Comparison of ENCODE assay signal across 21 cellular contexts in genomic region chr1:107339775-107340174, GRCh38.
"Had no signal": no experiment of that assay in that cellular context is flagged by ENCODE, and none has a peak within 500 bp of the region (broad histone marks: within the 10 kb centered on the region; RNA-seq: fewer than 3 reads in every experiment).

No MANE protein-coding gene starts in this region.

- DNase-seq: activated CD4-positive, alpha-beta T cell treated with anti-CD3 and anti-CD28 coated beads for 1 hour; activated CD4-positive, alpha-beta T cell treated with anti-CD3 and anti-CD28 coated beads, Interleukin-2, amount 10 ng/mL, durations not matched to agents 7 days and 5 days; activated CD8-positive, alpha-beta T cell treated with anti-CD3 and anti-CD28 coated beads for 36 hours; activated naive CD8-positive, alpha-beta T cell treated with anti-CD3 and anti-CD28 coated beads, Interleukin-2, amount 50 U/mL, for 24 hours; activated T-cell treated with anti-CD3 and anti-CD28 coated beads, Interleukin-2, amount 50 U/mL, for 4 hours; amygdala; caudate nucleus; cortex of kidney; heart left ventricle; hypothalamus; immature natural killer cell; kidney; left colon; mammary epithelial cell; posterior cingulate gyrus; right cardiac atrium; spleen; stimulated activated naive CD4-positive, alpha-beta T cell had no signal

- H3K27ac ChIP-seq: heart left ventricle, spleen, tibial nerve had no signal

- ATAC-seq: activated CD8-positive, alpha-beta T cell treated with anti-CD3 and anti-CD28 coated beads for 36 hours; activated naive CD8-positive, alpha-beta T cell treated with anti-CD3 and anti-CD28 coated beads, Interleukin-2, amount 50 U/mL, for 24 hours; activated T-cell treated with anti-CD3 and anti-CD28 coated beads, Interleukin-2, amount 50 U/mL, for 4 hours; activated T-helper 17 cell treated with anti-CD3 and anti-CD28 coated beads, Interleukin-2, amount 50 U/mL, for 72 hours; heart left ventricle; left colon; right cardiac atrium; WTC11 had no signal

- H3K4me3 ChIP-seq: heart left ventricle, spleen, tibial nerve had no signal

- H3K36me3 ChIP-seq: heart left ventricle, spleen, tibial nerve had no signal

- H3K4me1 ChIP-seq: heart left ventricle, spleen, tibial nerve had no signal

- H3K27me3 ChIP-seq: heart left ventricle, spleen, tibial nerve had no signal

- H3K9me3 ChIP-seq: spleen, tibial nerve had no signal
